In the genomic region with DNA sequence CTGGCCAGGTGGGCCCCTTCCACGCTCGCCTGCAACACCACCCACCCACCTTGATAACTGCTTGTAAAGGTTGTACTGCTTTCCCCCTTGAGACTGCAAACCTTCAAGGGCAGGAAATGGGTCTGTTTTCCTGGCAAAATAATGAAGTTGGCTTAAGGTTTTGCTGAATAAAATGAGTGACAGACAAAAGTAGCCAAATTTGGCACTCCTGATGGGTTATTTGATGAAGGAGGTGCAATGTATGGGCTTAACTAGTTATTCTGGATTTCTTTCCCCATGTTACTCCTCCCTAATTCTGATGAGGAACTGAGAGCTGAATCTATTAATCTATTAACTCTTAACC, we compare ENCODE assay signal across 9 cellular contexts. TPM values are rescaled to one million over a fixed set of nuclear protein-coding genes. Genes with fewer than 3 reads are reported as not detected.
DNase-seq lines count a peak whose midpoint lies in the region; ATAC-seq, FAIRE-seq and TF ChIP-seq lines count a peak whose summit lies in the region.
"Had no signal": no experiment of that assay in that cellular context is flagged by ENCODE, and none has a peak within 500 bp of the region (broad histone marks: within the 10 kb centered on the region; RNA-seq: fewer than 3 reads in every experiment).

No MANE protein-coding gene starts in this region.

- ATAC-seq in HG02571 (IDR thresholded peaks at IDR 0.05; ENCODE audit: unreplicated experiment): no peak

- H3K36me3 ChIP-seq in Peyer's patch (no peaks in the 10 kb centered on the region), esophagus squamous epithelium (no peaks in the 10 kb centered on the region), rectal smooth muscle tissue (ENCODE audit: control insufficient read depth, insufficient read depth, low read length) (no peaks in the 10 kb centered on the region), small intestine (ENCODE audit: control insufficient read depth in 2 of 2, insufficient read depth in 2 of 2, low read length in 2 of 2) (no peaks in the 10 kb centered on the region)

- in situ Hi-C loops in G401 (cut with HindIII; ENCODE audit: low sequenced_read_pairs): no loop called here

- no CpG with 5 or more reads among the region's 2 CpGs for WGBS in esophagus squamous epithelium, 2 donors
- WGBS in small intestine, 3 donors: 4 to 36% (median 23%) methylated on average over 2 of the region's 2 CpGs

- H3K9me3 ChIP-seq in Peyer's patch: no peaks in the 10 kb centered on the region
- no peaks in the 10 kb centered on the region for H3K9me3 ChIP-seq in esophagus squamous epithelium
- H3K9me3 ChIP-seq in small intestine (ENCODE audit: control insufficient read depth, low read depth): no peaks in the 10 kb centered on the region

- TF ChIP-seq POLR2A in Peyer's patch (IDR thresholded peaks at IDR 0.05) (no peak), esophagus squamous epithelium (IDR thresholded peaks at IDR 0.05) (no peak)

- no peak for FAIRE-seq in small intestine (lab: Jason Lieb, UNC)
- no peak for FAIRE-seq in HTR-8/SVneo (lab: Jason Lieb, UNC)

- intact Hi-C loops in esophagus squamous epithelium (cut with DNase I): no loop called here

- H3K4me3 ChIP-seq in Peyer's patch (peak overlapping the region in 3 of 4 donors; percentile 39 to 62 (median 58)), esophagus squamous epithelium (peak overlapping the region; percentile 45 to 76 (median 58)), rectal smooth muscle tissue (ENCODE audit: low read length) (peak overlapping the region; percentile 57), small intestine (ENCODE audit: low read depth in 1 of 2, low read length in 2 of 2) (peak overlapping the region in 1 of 2 donors; percentile 43)

- TF ChIP-seq CTCF in Peyer's patch (IDR thresholded peaks at IDR 0.05) (no peak), esophagus squamous epithelium (IDR thresholded peaks at IDR 0.05) (no peak)

- DNase-seq in G401 (ENCODE audit: low spot score): peak; percentile 41
- DNase-seq in Peyer's patch: no peak
- no peak for DNase-seq in esophagus squamous epithelium (lab: John Stamatoyannopoulos, UW)
- no peak for DNase-seq in small intestine
- DNase-seq in activated CD4-positive, alpha-beta T cell treated with anti-CD3 and anti-CD28 coated beads, Interleukin-2, amount 50 U/mL, for 1 hour: no peak
- no peak for DNase-seq in HTR-8/SVneo (ENCODE audit: insufficient read length, low spot score)

- H3K4me1 ChIP-seq in Peyer's patch (peaks cover 0 to 12% (median 1%) of the 10 kb centered on the region in 4 donors), esophagus squamous epithelium (peaks cover 3 to 37% (median 6%) of the 10 kb centered on the region in 3 donors), rectal smooth muscle tissue (ENCODE audit: control insufficient read depth, insufficient read depth, low read length) (peaks cover 3% of the 10 kb centered on the region), small intestine (ENCODE audit: control insufficient read depth in 2 of 2, insufficient read depth in 1 of 2, low read depth in 1 of 2, low read length in 1 of 2) (no peaks in the 10 kb centered on the region)

- H3K9ac ChIP-seq in rectal smooth muscle tissue (ENCODE audit: low read length): no peak overlapping the region

- H3K27ac ChIP-seq in Peyer's patch: no peak overlapping the region
- peak overlapping the region in 3 of 4 donors; percentile 55 to 63 (median 61) for H3K27ac ChIP-seq in esophagus squamous epithelium
- H3K27ac ChIP-seq in rectal smooth muscle tissue (ENCODE audit: low read depth, low read length): no peak overlapping the region
- no peak overlapping the region for H3K27ac ChIP-seq in small intestine (ENCODE audit: low read depth in 1 of 2, low read length in 1 of 2)

- H3K27me3 ChIP-seq in Peyer's patch (no peaks in the 10 kb centered on the region), esophagus squamous epithelium (no peaks in the 10 kb centered on the region), rectal smooth muscle tissue (ENCODE audit: control insufficient read depth, insufficient read depth, low read length) (no peaks in the 10 kb centered on the region), small intestine (ENCODE audit: control insufficient read depth in 2 of 2, insufficient read depth in 2 of 2, low read length in 2 of 2) (no peaks in the 10 kb centered on the region)

RNA-seq across cellular contexts. Expression of gene HLCS, which starts 14.6 kb away (rescaled TPM):
- 6.0 and 18.9 TPM in 2 replicates for total RNA-seq in G401 (2014; rRNA removed; shearing (Covaris generic))
- total RNA-seq in Peyer's patch (10 to 100 TPM; 14.9 to 27.9 (median 24.3) TPM), esophagus squamous epithelium (10 to 100 TPM in 3 of 4 donors, 1 to 10 TPM in 1; 6.3 to 19.5 (median 13.5) TPM)
- polyA plus RNA-seq in small intestine: 1 to 10 TPM; 2.7 to 6.8 (median 2.9) TPM

RNA-seq across cellular contexts. Expression of gene RIPPLY3, which starts 25.5 kb away (rescaled TPM):
- not detected in 2 replicates for total RNA-seq in G401 (2014; rRNA removed; shearing (Covaris generic))
- total RNA-seq in Peyer's patch: 1 to 10 TPM in 1 of 4 donors, under 1 TPM in 1, not detected in 2; 0.54 to 3.3 TPM
- under 1 TPM in 3 of 4 donors, not detected in 1; 0.40 to 0.57 (median 0.47) TPM for total RNA-seq in esophagus squamous epithelium
- under 1 TPM in 1 of 3 donors, not detected in 2; 0.07 TPM for polyA plus RNA-seq in small intestine
- total RNA-seq: left ventricle myocardium superior had no signal

Comparison
In these comparisons a context has a peak if more than half of its experiments do, and no peak if none do; other contexts are left out.
1. H3K27ac ChIP-seq: peak in esophagus squamous epithelium (3 of 4); none in Peyer's patch (0 of 4), rectal smooth muscle tissue (single experiment) and small intestine (0 of 2).